ENCODE assay signal across 20 cellular contexts in genomic region chr11:120714448-120714847, GRCh38.
A peak's percentile ranks its signal among the peaks of the same experiment; 100 is the strongest.
DNase-seq lines count a peak whose midpoint lies in the region; FAIRE-seq and TF ChIP-seq lines count a peak whose summit lies in the region.
"Had no signal": no experiment of that assay in that cellular context is flagged by ENCODE, and none has a peak within 500 bp of the region (broad histone marks: within the 10 kb centered on the region; RNA-seq: fewer than 3 reads in every experiment).

No MANE protein-coding gene starts in this region.

- H3K36me3 ChIP-seq in neural progenitor cell, result no peaks in the 10 kb centered on the region
- H3K36me3 ChIP-seq: right lobe of liver, stomach had no signal

- H3K9ac ChIP-seq in neural progenitor cell, result no peak overlapping the region

- no peak overlapping the region for H3K4me3 ChIP-seq in epithelial cell of proximal tubule (ENCODE audit: low read depth, low read length)
- no peak overlapping the region for H3K4me3 ChIP-seq in neural progenitor cell
- H3K4me3 ChIP-seq: mucosa of descending colon, right lobe of liver had no signal

- TF ChIP-seq CTCF in epithelial cell of proximal tubule (conservative IDR thresholded peaks at IDR 0.05; ENCODE audit: low read depth, low read length) (no peak), neural progenitor cell (IDR thresholded peaks at IDR 0.05) (no peak), type B pancreatic cell (conservative IDR thresholded peaks at IDR 0.05) (no peak), D721Med (IDR thresholded peaks at IDR 0.05; ENCODE audit: insufficient read depth, missing control alignments) (no peak)

- FAIRE-seq in RCC 7860 (lab: Jason Lieb, UNC) (peak; percentile 76), D721Med (lab: Jason Lieb, UNC) (no peak)
- FAIRE-seq: A204.1, HepG2 had no signal

- H4K20me1 ChIP-seq in neural progenitor cell (ENCODE audit: low read depth), result no peaks in the 10 kb centered on the region

- H3K4me1 Mint-ChIP-seq in T-helper 2 cell treated with Interferon-gamma antibody and Interleukin-4, amounts not matched to agents 5 μg/mL and 100 μg/mL, for 36 hours (ENCODE audit: low read depth), result no peaks in the 10 kb centered on the region
- H3K4me1 Mint-ChIP-seq in neural progenitor cell, result peaks cover 73% of the 10 kb centered on the region
- H3K4me1 Mint-ChIP-seq in type B pancreatic cell (ENCODE audit: unreplicated experiment), result peaks cover 43% of the 10 kb centered on the region

- no peaks in the 10 kb centered on the region for H3K9me3 Mint-ChIP-seq in T-helper 2 cell treated with Interferon-gamma antibody and Interleukin-4, amounts not matched to agents 5 μg/mL and 100 μg/mL, for 36 hours
- H3K9me3 Mint-ChIP-seq in neural progenitor cell (no peaks in the 10 kb centered on the region), type B pancreatic cell (no peaks in the 10 kb centered on the region)
- H3K9me3 Mint-ChIP-seq: activated naive CD4-positive, alpha-beta T cell treated with anti-CD3 and anti-CD28 coated beads, Interleukin-2, amount 50 U/mL, for 72 hours had no signal

- DNase-seq in T-helper 2 cell treated with Interferon-gamma antibody and Interleukin-4, amounts not matched to agents 5 μg/mL and 100 μg/mL, for 36 hours (ENCODE audit: low spot score), result no peak
- DNase-seq in T-helper 2 cell, result no peak
- DNase-seq in RCC 7860 (ENCODE audit: low spot score), result peak; percentile 61
- DNase-seq in epithelial cell of proximal tubule (ENCODE audit: low read depth), result peak; percentile 20
- no peak for DNase-seq in neural progenitor cell (ENCODE audit: low spot score)
- DNase-seq in type B pancreatic cell (ENCODE audit: extremely low spot score, unreplicated experiment), result no peak
- DNase-seq in D721Med (ENCODE audit: insufficient read length, low spot score), result no peak
- no peak for DNase-seq in NCI-H524 (lab: John Stamatoyannopoulos, UW)
- DNase-seq: activated CD4-positive, alpha-beta T cell treated with anti-CD3 and anti-CD28 coated beads, Interleukin-2, amount 50 U/mL, for 1 hour; hippocampal formation; mucosa of descending colon; NCI-H1105; NCI-H2171; occipital lobe; right lobe of liver; stomach had no signal

- H3K79me2 ChIP-seq in neural progenitor cell (ENCODE audit: low read depth), result no peaks in the 10 kb centered on the region

- no peaks in the 10 kb centered on the region for H3K9me3 ChIP-seq in neural progenitor cell (ENCODE audit: low read depth)
- H3K9me3 ChIP-seq: mucosa of descending colon, right lobe of liver, stomach had no signal

- H3K4me2 ChIP-seq in neural progenitor cell, result no peak overlapping the region

- H2AFZ ChIP-seq in neural progenitor cell (replicated peaks), result no peak overlapping the region

- no peak overlapping the region for H3K27ac Mint-ChIP-seq in T-helper 2 cell treated with Interferon-gamma antibody and Interleukin-4, amounts not matched to agents 5 μg/mL and 100 μg/mL, for 36 hours
- H3K27ac Mint-ChIP-seq in neural progenitor cell (peak overlapping the region; percentile 2), type B pancreatic cell (no peak overlapping the region)
- H3K27ac Mint-ChIP-seq: activated naive CD4-positive, alpha-beta T cell treated with anti-CD3 and anti-CD28 coated beads, Interleukin-2, amount 50 U/mL, for 72 hours had no signal

- peaks cover 2% of the 10 kb centered on the region for H3F3A ChIP-seq in neural progenitor cell (ENCODE audit: low read depth)

- peaks cover 26% of the 10 kb centered on the region for H3K27me3 ChIP-seq in neural progenitor cell
- H3K27me3 ChIP-seq: right lobe of liver had no signal

- no peaks in the 10 kb centered on the region for H3K27me3 Mint-ChIP-seq in T-helper 2 cell treated with Interferon-gamma antibody and Interleukin-4, amounts not matched to agents 5 μg/mL and 100 μg/mL, for 36 hours (ENCODE audit: low read depth)
- H3K27me3 Mint-ChIP-seq in neural progenitor cell (ENCODE audit: insufficient read depth, low read depth), result peaks cover 13% of the 10 kb centered on the region
- peaks cover 12% of the 10 kb centered on the region for H3K27me3 Mint-ChIP-seq in type B pancreatic cell

- H3K27ac ChIP-seq in neural progenitor cell, result no peak overlapping the region
- H3K27ac ChIP-seq: right lobe of liver, stomach had no signal

- peak overlapping the region; percentile 68 for H3K4me3 Mint-ChIP-seq in T-helper 2 cell treated with Interferon-gamma antibody and Interleukin-4, amounts not matched to agents 5 μg/mL and 100 μg/mL, for 36 hours
- H3K4me3 Mint-ChIP-seq in neural progenitor cell (no peak overlapping the region), type B pancreatic cell (no peak overlapping the region)

- H3K4me1 ChIP-seq in neural progenitor cell, result peaks cover 24% of the 10 kb centered on the region
- H3K4me1 ChIP-seq: right lobe of liver had no signal

- no peaks in the 10 kb centered on the region for H3K36me3 Mint-ChIP-seq in T-helper 2 cell treated with Interferon-gamma antibody and Interleukin-4, amounts not matched to agents 5 μg/mL and 100 μg/mL, for 36 hours (ENCODE audit: low read depth)
- no peaks in the 10 kb centered on the region for H3K36me3 Mint-ChIP-seq in neural progenitor cell
- H3K36me3 Mint-ChIP-seq in type B pancreatic cell, result no peaks in the 10 kb centered on the region
- H3K36me3 Mint-ChIP-seq: activated naive CD4-positive, alpha-beta T cell treated with anti-CD3 and anti-CD28 coated beads, Interleukin-2, amount 50 U/mL, for 72 hours; CD4-positive, CD25-positive, alpha-beta regulatory T cell had no signal

Comparison
In these comparisons a context has a peak if more than half of its experiments do, and no peak if none do; other contexts are left out.
1. DNase-seq: peak in RCC 7860 (single experiment) and epithelial cell of proximal tubule (single experiment); none in T-helper 2 cell treated with Interferon-gamma antibody and Interleukin-4, amounts not matched to agents 5 μg/mL and 100 μg/mL, for 36 hours (single experiment), T-helper 2 cell (0 of 5), neural progenitor cell (single experiment), type B pancreatic cell (single experiment), D721Med (single experiment) and NCI-H524 (0 of 2).